Comparison of ENCODE assay signal across 28 cellular contexts in the genomic region with DNA sequence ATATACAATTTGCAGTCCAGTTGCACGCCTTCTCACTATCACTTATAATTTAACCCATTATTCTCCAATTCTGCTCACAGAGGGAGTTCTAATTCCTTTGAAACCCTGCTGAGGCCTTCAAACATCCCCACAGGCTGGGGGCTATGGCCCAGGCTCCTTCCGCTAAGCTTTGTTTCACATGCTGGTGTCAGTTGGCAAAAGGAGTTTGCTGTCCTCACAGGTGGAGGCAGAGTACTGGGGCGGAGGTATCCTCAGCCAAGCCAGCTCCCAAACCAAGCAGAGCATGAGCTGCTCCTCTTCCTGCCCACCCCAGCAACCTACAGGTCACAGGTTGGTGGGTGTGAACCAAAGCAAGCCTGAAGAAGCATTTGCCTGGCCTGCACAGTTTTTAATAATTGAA. TPM values are rescaled to one million over a fixed set of nuclear protein-coding genes. Genes with fewer than 3 reads are reported as not detected.
"Had no signal": no experiment of that assay in that cellular context is flagged by ENCODE, and none has a peak within 500 bp of the region (broad histone marks: within the 10 kb centered on the region; RNA-seq: fewer than 3 reads in every experiment).

No MANE protein-coding gene starts in this region.

- H3K27ac ChIP-seq: ascending aorta, breast epithelium, cardiac muscle cell, colonic mucosa, VCaP had no signal

- H3K4me3 Mint-ChIP-seq: activated B cell treated with CpG ODN at 0.5 μM for 24 hours; activated CD4-positive, alpha-beta memory T cell treated with anti-CD3 and anti-CD28 coated beads, Interleukin-2, amount 10 ng/mL, durations not matched to agents 7 days and 5 days; activated CD4-positive, alpha-beta T cell treated with anti-CD3 and anti-CD28 coated beads, Interleukin-2, amount 10 ng/mL, durations not matched to agents 24 days and 14 days; activated naive CD4-positive, alpha-beta T cell treated with anti-CD3 and anti-CD28 coated beads, Interleukin-2, amount 10 ng/mL, durations not matched to agents 7 days and 5 days; activated naive CD8-positive, alpha-beta T cell treated with anti-CD3 and anti-CD28 coated beads, Interleukin-2, amount 10 ng/mL, durations not matched to agents 7 days and 5 days; activated T-cell treated with anti-CD3 and anti-CD28 coated beads, Interleukin-2, amount 50 U/mL, for 24 hours; activated T-cell treated with anti-CD3 and anti-CD28 coated beads, Interleukin-2, amount 50 U/mL, for 72 hours; brain had no signal

- H3K4me3 ChIP-seq: ascending aorta, breast epithelium, cardiac muscle cell, colonic mucosa had no signal

- H3K36me3 Mint-ChIP-seq: activated naive CD4-positive, alpha-beta T cell treated with anti-CD3 and anti-CD28 coated beads, Interleukin-2, amount 10 ng/mL, durations not matched to agents 7 days and 5 days; activated naive CD4-positive, alpha-beta T cell treated with anti-CD3 and anti-CD28 coated beads, Interleukin-2, amount 50 U/mL, for 72 hours; activated naive CD8-positive, alpha-beta T cell treated with anti-CD3 and anti-CD28 coated beads, Interleukin-2, amount 10 ng/mL, durations not matched to agents 7 days and 5 days; brain had no signal

- H3K36me3 ChIP-seq: ascending aorta, breast epithelium, cardiac muscle cell, colonic mucosa had no signal

- FAIRE-seq: frontal cortex had no signal

- H3K27me3 ChIP-seq: ascending aorta, breast epithelium, cardiac muscle cell, colonic mucosa had no signal

- H3K27ac Mint-ChIP-seq: activated B cell treated with CpG ODN at 0.5 μM for 24 hours; activated CD4-positive, alpha-beta memory T cell treated with anti-CD3 and anti-CD28 coated beads, Interleukin-2, amount 10 ng/mL, durations not matched to agents 7 days and 5 days; activated CD4-positive, alpha-beta T cell treated with anti-CD3 and anti-CD28 coated beads, Interleukin-2, amount 10 ng/mL, durations not matched to agents 24 days and 14 days; activated naive CD4-positive, alpha-beta T cell treated with anti-CD3 and anti-CD28 coated beads, Interleukin-2, amount 10 ng/mL, durations not matched to agents 7 days and 5 days; activated naive CD4-positive, alpha-beta T cell treated with anti-CD3 and anti-CD28 coated beads, Interleukin-2, amount 50 U/mL, for 72 hours; activated naive CD8-positive, alpha-beta T cell treated with anti-CD3 and anti-CD28 coated beads, Interleukin-2, amount 10 ng/mL, durations not matched to agents 7 days and 5 days; activated T-cell treated with anti-CD3 and anti-CD28 coated beads, Interleukin-2, amount 50 U/mL, for 24 hours; activated T-cell treated with anti-CD3 and anti-CD28 coated beads, Interleukin-2, amount 50 U/mL, for 72 hours; brain had no signal

- H3K4me1 ChIP-seq: breast epithelium, colonic mucosa had no signal

- DNase-seq: activated B cell treated with CpG ODN at 0.5 μM for 24 hours; activated CD4-positive, alpha-beta memory T cell treated with anti-CD3 and anti-CD28 coated beads, Interleukin-2, amount 10 ng/mL, durations not matched to agents 7 days and 5 days; activated CD4-positive, alpha-beta T cell treated with anti-CD3 and anti-CD28 coated beads, Interleukin-2, amount 10 ng/mL, durations not matched to agents 24 days and 14 days; activated CD4-positive, alpha-beta T cell treated with anti-CD3 and anti-CD28 coated beads, Interleukin-2, amount 50 U/mL, for 4 hours; activated CD8-positive, alpha-beta memory T cell treated with anti-CD3 and anti-CD28 coated beads, Interleukin-2, amount 50 U/mL, for 48 hours; activated gamma-delta T cell; activated naive CD4-positive, alpha-beta T cell; activated naive CD4-positive, alpha-beta T cell treated with anti-CD3 and anti-CD28 coated beads, Interleukin-2, amount 10 ng/mL, durations not matched to agents 7 days and 5 days; activated naive CD8-positive, alpha-beta T cell treated with anti-CD3 and anti-CD28 coated beads, Interleukin-2, amount 10 ng/mL, durations not matched to agents 7 days and 5 days; activated T-cell treated with anti-CD3 and anti-CD28 coated beads for 4 hours; activated T-cell treated with anti-CD3 and anti-CD28 coated beads, Interleukin-2, amount 50 U/mL, for 24 hours; activated T-cell treated with anti-CD3 and anti-CD28 coated beads, Interleukin-2, amount 50 U/mL, for 72 hours; central memory CD4-positive, alpha-beta T cell; cerebellar nuclear complex; colonic mucosa; effector CD8-positive, alpha-beta T cell; foreskin fibroblast; head of caudate nucleus; T-helper 2 cell had no signal

- H3K4me1 Mint-ChIP-seq: activated B cell treated with CpG ODN at 0.5 μM for 24 hours; activated CD4-positive, alpha-beta memory T cell treated with anti-CD3 and anti-CD28 coated beads, Interleukin-2, amount 10 ng/mL, durations not matched to agents 7 days and 5 days; activated CD4-positive, alpha-beta T cell treated with anti-CD3 and anti-CD28 coated beads, Interleukin-2, amount 10 ng/mL, durations not matched to agents 24 days and 14 days; activated naive CD4-positive, alpha-beta T cell treated with anti-CD3 and anti-CD28 coated beads, Interleukin-2, amount 10 ng/mL, durations not matched to agents 7 days and 5 days; activated naive CD8-positive, alpha-beta T cell treated with anti-CD3 and anti-CD28 coated beads, Interleukin-2, amount 10 ng/mL, durations not matched to agents 7 days and 5 days; brain had no signal

- H3K27me3 Mint-ChIP-seq: activated B cell treated with CpG ODN at 0.5 μM for 24 hours; activated CD4-positive, alpha-beta memory T cell treated with anti-CD3 and anti-CD28 coated beads, Interleukin-2, amount 10 ng/mL, durations not matched to agents 7 days and 5 days; activated CD4-positive, alpha-beta T cell treated with anti-CD3 and anti-CD28 coated beads, Interleukin-2, amount 10 ng/mL, durations not matched to agents 24 days and 14 days; activated naive CD4-positive, alpha-beta T cell treated with anti-CD3 and anti-CD28 coated beads, Interleukin-2, amount 10 ng/mL, durations not matched to agents 7 days and 5 days; brain had no signal

- H3K9me3 ChIP-seq: ascending aorta, breast epithelium, colonic mucosa had no signal

- H3K9me3 Mint-ChIP-seq: activated B cell treated with CpG ODN at 0.5 μM for 24 hours; activated CD4-positive, alpha-beta memory T cell treated with anti-CD3 and anti-CD28 coated beads, Interleukin-2, amount 10 ng/mL, durations not matched to agents 7 days and 5 days; activated CD4-positive, alpha-beta T cell treated with anti-CD3 and anti-CD28 coated beads, Interleukin-2, amount 10 ng/mL, durations not matched to agents 24 days and 14 days; activated naive CD4-positive, alpha-beta T cell treated with anti-CD3 and anti-CD28 coated beads, Interleukin-2, amount 10 ng/mL, durations not matched to agents 7 days and 5 days; activated naive CD4-positive, alpha-beta T cell treated with anti-CD3 and anti-CD28 coated beads, Interleukin-2, amount 50 U/mL, for 72 hours; activated T-cell treated with anti-CD3 and anti-CD28 coated beads, Interleukin-2, amount 50 U/mL, for 24 hours; activated T-cell treated with anti-CD3 and anti-CD28 coated beads, Interleukin-2, amount 50 U/mL, for 72 hours; brain had no signal

RNA-seq across cellular contexts. Expression of gene BTC, which starts 21.5 kb away (rescaled TPM):
- total RNA-seq: activated B cell treated with CpG ODN at 0.5 μM for 24 hours; activated CD4-positive, alpha-beta memory T cell treated with anti-CD3 and anti-CD28 coated beads, Interleukin-2, amount 10 ng/mL, durations not matched to agents 7 days and 5 days; activated CD4-positive, alpha-beta T cell treated with anti-CD3 and anti-CD28 coated beads, Interleukin-2, amount 10 ng/mL, durations not matched to agents 24 days and 14 days; activated naive CD4-positive, alpha-beta T cell treated with anti-CD3 and anti-CD28 coated beads, Interleukin-2, amount 50 U/mL, for 72 hours; activated naive CD8-positive, alpha-beta T cell treated with anti-CD3 and anti-CD28 coated beads, Interleukin-2, amount 10 ng/mL, durations not matched to agents 7 days and 5 days; activated T-cell treated with anti-CD3 and anti-CD28 coated beads, Interleukin-2, amount 50 U/mL, for 72 hours; cardiac muscle cell; dermis microvascular lymphatic vessel endothelial cell; frontal cortex; T-helper 1 cell treated with Interleukin-12 subunit alpha and Interleukin-12 subunit beta and Interleukin-4 antibody, amounts not matched to agents 30 ng/mL and 1 ng/mL, for 36 hours had no signal
- polyA plus RNA-seq: cardiac muscle cell had no signal
